8 cellular contexts compared by ENCODE assay signal in genomic region chr12:111406474-111407370, GRCh38. TPM values are rescaled to one million over a fixed set of nuclear protein-coding genes. Genes with fewer than 3 reads are reported as not detected.
DNase-seq lines count a peak whose midpoint lies in the region; ATAC-seq and TF ChIP-seq lines count a peak whose summit lies in the region.

No MANE protein-coding gene starts in this region.

- H3K4me1 ChIP-seq in ectodermal cell (ENCODE audit: control insufficient read depth, insufficient read depth, low read length) (peaks cover 37% of the 10 kb centered on the region), muscle layer of colon (ENCODE audit: insufficient read depth, low read length) (peaks cover 17% of the 10 kb centered on the region), tibial artery (peaks cover 0 to 82% (median 69%) of the 10 kb centered on the region in 4 donors)

- peak overlapping the region; percentile 95 for H3K4me3 Mint-ChIP-seq in HFFc6

- H3K27me3 ChIP-seq in ectodermal cell (ENCODE audit: control insufficient read depth, insufficient read depth, low read length, poor library complexity, severe bottlenecking) (peaks cover 21% of the 10 kb centered on the region), muscle layer of colon (ENCODE audit: control insufficient read depth in 1 of 2, insufficient read depth in 2 of 2, low read length in 2 of 2) (no peaks in the 10 kb centered on the region), tibial artery (no peaks in the 10 kb centered on the region)

- H3K36me3 Mint-ChIP-seq in HFFc6 (ENCODE audit: low read depth), result peaks cover 6% of the 10 kb centered on the region; the same call in 1 of the 2 replicates

- no peak for DNase-seq in HFFc6
- peak; percentile 55 to 79 for DNase-seq in tibial artery
- no peak for DNase-seq in NCI-H2029 treated with DMSO at 0.1 percent for 48 hours (lab: John Stamatoyannopoulos, UW)

- no peaks in the 10 kb centered on the region; the same call in 1 of the 2 replicates for H3K27me3 Mint-ChIP-seq in HFFc6 (ENCODE audit: insufficient read depth)

- peaks cover 53% of the 10 kb centered on the region for H3K4me1 Mint-ChIP-seq in HFFc6 (ENCODE audit: low read depth)

- no peak for ATAC-seq in GM18861 (IDR thresholded peaks at IDR 0.05; ENCODE audit: unreplicated experiment)
- ATAC-seq in GM18519 (IDR thresholded peaks at IDR 0.05; ENCODE audit: low FRiP score, unreplicated experiment), result no peak

- intact Hi-C loops in tibial artery (cut with DNase I; ENCODE audit: low total_unique reads), result no loop called here

- H3K9ac ChIP-seq in muscle layer of colon (ENCODE audit: low read length), result peak overlapping the region; percentile 68

- WGBS in ectodermal cell, 2 experiments, result 7 to 8% methylated on average over 30 to 31 of the region's 32 CpGs

- H3K36me3 ChIP-seq in ectodermal cell (ENCODE audit: control insufficient read depth, insufficient read depth, low read length), result no peaks in the 10 kb centered on the region
- no peaks in the 10 kb centered on the region for H3K36me3 ChIP-seq in muscle layer of colon (ENCODE audit: insufficient read depth, low read length)
- H3K36me3 ChIP-seq in tibial artery, result no peaks in the 10 kb centered on the region

- peak overlapping the region; percentile 89 for H3K4me3 ChIP-seq in WI38 (ENCODE audit: low read depth, low read length)
- H3K4me3 ChIP-seq in ectodermal cell (ENCODE audit: insufficient read depth, low read depth, low read length), result peak overlapping the region; percentile 75
- peak overlapping the region; percentile 76 to 91 for H3K4me3 ChIP-seq in muscle layer of colon (ENCODE audit: low read depth in 1 of 2, low read length in 2 of 2)
- peak overlapping the region; percentile 93 for H3K4me3 ChIP-seq in tibial artery

- peak overlapping the region; percentile 97 for H3K27ac Mint-ChIP-seq in HFFc6

- no peaks in the 10 kb centered on the region for H3K9me3 Mint-ChIP-seq in HFFc6

- TF ChIP-seq CTCF in HFFc6 (IDR thresholded peaks at IDR 0.05), result no peak
- TF ChIP-seq CTCF in WI38 (IDR thresholded peaks at IDR 0.05; ENCODE audit: low read depth, low read length), result no peak
- no peak for TF ChIP-seq CTCF in tibial artery (IDR thresholded peaks at IDR 0.05)

- no peaks in the 10 kb centered on the region for H3K9me3 ChIP-seq in ectodermal cell (ENCODE audit: control insufficient read depth, low read length)
- H3K9me3 ChIP-seq in muscle layer of colon (ENCODE audit: low read length), result no peaks in the 10 kb centered on the region
- no peaks in the 10 kb centered on the region for H3K9me3 ChIP-seq in tibial artery

- H3K27ac ChIP-seq in ectodermal cell (ENCODE audit: insufficient read depth, low read depth, low read length, poor library complexity, severe bottlenecking) (no peak overlapping the region), muscle layer of colon (ENCODE audit: low read depth, low read length) (peak overlapping the region; percentile 53), tibial artery (peak overlapping the region; percentile 78 to 82)

RNA-seq across cellular contexts. Expression of gene SH2B3, which starts 1.0 kb away (rescaled TPM):
- 10 to 100 TPM; 54.0 to 80.3 (median 69.8) TPM for total RNA-seq in HFFc6 (2021; fragmentation: NEBNext Ultra II Directional; extraction: Animal tissue kit (Norgen Biotek cat#: 25700))
- 6.6 TPM for polyA plus RNA-seq in ectodermal cell (2013, experiment 1 of 4)
- polyA plus RNA-seq in ectodermal cell (2013, experiment 2 of 4), result 7.4 TPM
- polyA plus RNA-seq in ectodermal cell (2013, experiment 3 of 4), result 6.4 TPM
- 5.4 TPM for polyA plus RNA-seq in ectodermal cell (2013, experiment 4 of 4)

RNA-seq across cellular contexts. Expression of gene PHETA1, which starts 37.8 kb away (rescaled TPM):
- total RNA-seq in HFFc6 (2021; fragmentation: NEBNext Ultra II Directional; extraction: Animal tissue kit (Norgen Biotek cat#: 25700)), result 10 to 100 TPM; 11.5 to 15.0 (median 14.0) TPM
- 11.7 TPM for polyA plus RNA-seq in ectodermal cell (2013, experiment 1 of 4)
- polyA plus RNA-seq in ectodermal cell (2013, experiment 2 of 4), result 11.6 TPM
- polyA plus RNA-seq in ectodermal cell (2013, experiment 3 of 4), result 9.0 TPM
- polyA plus RNA-seq in ectodermal cell (2013, experiment 4 of 4), result 10.1 TPM

Comparison
In these comparisons a context has a peak if more than half of its experiments do, and no peak if none do; other contexts are left out.
1. DNase-seq: peak in tibial artery (2 of 2); none in HFFc6 (single experiment) and NCI-H2029 treated with DMSO at 0.1 percent for 48 hours (single experiment).
2. Peak in every context shown above with its lines, with median percentiles within 50 percentile points of each other: H3K4me3 ChIP-seq.